In genomic region chr6:49522710-49523593, GRCh38 we compare ENCODE assay signal across 1 cellular context.
TF ChIP-seq lines count a peak whose summit lies in the region.

No MANE protein-coding gene starts in this region.

TF ChIP-seq in HepG2, 621 proteins besides CTCF, POLR2A, EP300 and RAD21 (continued from another document):
- TF ChIP-seq ZNF142 (CRISPR knock-in tag; IDR thresholded peaks at IDR 0.05): no peak
TF ChIP-seq in HepG2: peak in this region for 287.
